1 cellular context compared by ENCODE assay signal in genomic region chr17:28344435-28344901, GRCh38.
A peak's percentile ranks its signal among the peaks of the same experiment; 100 is the strongest.
TF ChIP-seq lines count a peak whose summit lies in the region.

No MANE protein-coding gene starts in this region.

TF ChIP-seq in K562, 482 proteins besides CTCF, POLR2A, EP300 and RAD21:
- no peak for TF ChIP-seq CSDE1 (IDR thresholded peaks at IDR 0.05)
- TF ChIP-seq RBFOX2 (IDR thresholded peaks at IDR 0.05; ENCODE audit: low read depth, low read length): peak; percentile 55
- peak; percentile 72; the same call in 1 of the 2 replicates for TF ChIP-seq POLR2G (IDR thresholded peaks at IDR 0.05; ENCODE audit: low read depth, low read length)
TF ChIP-seq in K562: peak in this region for 2.
